ENCODE assay signal across 16 cellular contexts in genomic region chr3:180335056-180335455, GRCh38.
DNase-seq lines count a peak whose midpoint lies in the region; ATAC-seq lines count a peak whose summit lies in the region.
"Had no signal": no experiment of that assay in that cellular context is flagged by ENCODE, and none has a peak within 500 bp of the region (broad histone marks: within the 10 kb centered on the region; RNA-seq: fewer than 3 reads in every experiment).

No MANE protein-coding gene starts in this region.

- no peak overlapping the region for H3K27ac Mint-ChIP-seq in activated T-cell treated with anti-CD3 and anti-CD28 coated beads, Interleukin-2, amount 50 U/mL, for 72 hours
- H3K27ac Mint-ChIP-seq: CD14-positive monocyte; CD8-positive, alpha-beta T cell; GM23338 had no signal

- no peak overlapping the region for H3K4me3 Mint-ChIP-seq in activated T-cell treated with anti-CD3 and anti-CD28 coated beads, Interleukin-2, amount 50 U/mL, for 72 hours
- H3K4me3 Mint-ChIP-seq: CD14-positive monocyte; CD8-positive, alpha-beta T cell; GM23338 had no signal

- DNase-seq in globus pallidus (ENCODE audit: low spot score) = peak; percentile 86
- DNase-seq in medulla oblongata (ENCODE audit: extremely low spot score) = peak; percentile 84
- DNase-seq in pons (ENCODE audit: low spot score) = peak; percentile 94
- no peak for DNase-seq in NCI-H1417 treated with DMSO at 0.1 percent for 48 hours (lab: John Stamatoyannopoulos, UW)
- no peak for DNase-seq in activated T-cell treated with anti-CD3 and anti-CD28 coated beads, Interleukin-2, amount 50 U/mL, for 72 hours
- DNase-seq in NCI-H2171 (lab: John Stamatoyannopoulos, UW) = no peak
- no peak for DNase-seq in germinal center (ENCODE audit: low spot score)
- DNase-seq: CD8-positive, alpha-beta T cell; COR-L47; DMS153; DMS79 treated with DMSO at 0.1 percent for 48 hours; EL; H7 had no signal

- H3K4me1 Mint-ChIP-seq in activated T-cell treated with anti-CD3 and anti-CD28 coated beads, Interleukin-2, amount 50 U/mL, for 72 hours (ENCODE audit: low read depth) = no peaks in the 10 kb centered on the region
- H3K4me1 Mint-ChIP-seq: CD14-positive monocyte had no signal

- no peaks in the 10 kb centered on the region for H3K27me3 Mint-ChIP-seq in activated T-cell treated with anti-CD3 and anti-CD28 coated beads, Interleukin-2, amount 50 U/mL, for 72 hours (ENCODE audit: low read depth)

- ATAC-seq in activated T-cell treated with anti-CD3 and anti-CD28 coated beads, Interleukin-2, amount 50 U/mL, for 72 hours (replicated peaks in 1 of 2) = no peak
- ATAC-seq: CD8-positive, alpha-beta T cell; GM23338; HepG2 had no signal

- no peaks in the 10 kb centered on the region for H3K36me3 Mint-ChIP-seq in activated T-cell treated with anti-CD3 and anti-CD28 coated beads, Interleukin-2, amount 50 U/mL, for 72 hours (ENCODE audit: insufficient read depth in 2 of 2)
- H3K36me3 Mint-ChIP-seq: CD14-positive monocyte; CD8-positive, alpha-beta T cell had no signal

- H3K9me3 Mint-ChIP-seq in activated T-cell treated with anti-CD3 and anti-CD28 coated beads, Interleukin-2, amount 50 U/mL, for 72 hours = peaks cover 5% of the 10 kb centered on the region in 2 donors
- H3K9me3 Mint-ChIP-seq: GM23338 had no signal

Comparison
In these comparisons a context has a peak if more than half of its experiments do, and no peak if none do; other contexts are left out.
1. DNase-seq: peak in globus pallidus (single experiment), medulla oblongata (single experiment) and pons (single experiment); none in NCI-H1417 treated with DMSO at 0.1 percent for 48 hours (single experiment), activated T-cell treated with anti-CD3 and anti-CD28 coated beads, Interleukin-2, amount 50 U/mL, for 72 hours (0 of 2), NCI-H2171 (single experiment) and germinal center (single experiment).